In genomic region chr16:56771558-56772279, GRCh38 we compare ENCODE assay signal across 1 cellular context.
TF ChIP-seq lines count a peak whose summit lies in the region.

No MANE protein-coding gene starts in this region.

TF ChIP-seq in SK-N-SH, 30 proteins besides CTCF, POLR2A, EP300 and RAD21 (continued from another document):
- no peak for TF ChIP-seq ZBTB33 (IDR thresholded peaks at IDR 0.05; ENCODE audit: borderline replicate concordance, low read depth)
- TF ChIP-seq PBX3 (IDR thresholded peaks at IDR 0.05) = no peak
- no peak for TF ChIP-seq ELF1 (IDR thresholded peaks at IDR 0.05)
